In genomic region chr11:90438069-90438468, GRCh38 we compare ENCODE assay signal across 22 cellular contexts.
"Had no signal": no experiment of that assay in that cellular context is flagged by ENCODE, and none has a peak within 500 bp of the region (broad histone marks: within the 10 kb centered on the region; RNA-seq: fewer than 3 reads in every experiment).

No MANE protein-coding gene starts in this region.

- H3K27ac ChIP-seq: breast epithelium, gastrocnemius medialis, left ventricle myocardium inferior, right lobe of liver, tibial nerve, VCaP had no signal

- H3K4me3 Mint-ChIP-seq: activated CD4-positive, alpha-beta memory T cell treated with anti-CD3 and anti-CD28 coated beads, Interleukin-2, amount 10 ng/mL, durations not matched to agents 7 days and 5 days; activated CD4-positive, alpha-beta T cell treated with anti-CD3 and anti-CD28 coated beads, Interleukin-2, amount 10 ng/mL, durations not matched to agents 7 days and 5 days; activated T-cell treated with anti-CD3 and anti-CD28 coated beads, Interleukin-2, amount 50 U/mL, for 4 hours; dendritic cell treated with granulocyte-macrophage colony-stimulating factor and Interleukin-4, amounts not matched to agents 40 ng/mL and 50 ng/mL, for 4 days; natural killer cell treated with Interleukin-12 subunit alpha and Interleukin-12 subunit beta and Interleukin-15 and Interleukin-18, amount 100 ng/mL, for 72 hours had no signal

- H3K4me3 ChIP-seq: breast epithelium, gastrocnemius medialis, left ventricle myocardium inferior, lung, mucosa of descending colon, right lobe of liver, tibial nerve had no signal

- H3K27ac Mint-ChIP-seq: activated CD4-positive, alpha-beta memory T cell treated with anti-CD3 and anti-CD28 coated beads, Interleukin-2, amount 10 ng/mL, durations not matched to agents 7 days and 5 days; activated CD4-positive, alpha-beta T cell treated with anti-CD3 and anti-CD28 coated beads, Interleukin-2, amount 10 ng/mL, durations not matched to agents 7 days and 5 days; activated naive CD4-positive, alpha-beta T cell treated with anti-CD3 and anti-CD28 coated beads, Interleukin-2, amount 50 U/mL, for 72 hours; activated T-helper 2 cell treated with anti-CD3 and anti-CD28 coated beads, Interferon-gamma antibody, Interleukin-2, Interleukin-4, amounts not matched to agents 10 μg/mL and 5 μg/mL and 100 μg/mL, durations not matched to agents 14 hours and 24 hours and 36 hours; dendritic cell treated with granulocyte-macrophage colony-stimulating factor and Interleukin-4, amounts not matched to agents 40 ng/mL and 50 ng/mL, for 4 days; natural killer cell treated with Interleukin-12 subunit alpha and Interleukin-12 subunit beta and Interleukin-15 and Interleukin-18, amount 100 ng/mL, for 72 hours had no signal

- H3K27me3 Mint-ChIP-seq: activated CD4-positive, alpha-beta memory T cell treated with anti-CD3 and anti-CD28 coated beads, Interleukin-2, amount 10 ng/mL, durations not matched to agents 7 days and 5 days; activated CD4-positive, alpha-beta T cell treated with anti-CD3 and anti-CD28 coated beads, Interleukin-2, amount 10 ng/mL, durations not matched to agents 7 days and 5 days; natural killer cell treated with Interleukin-12 subunit alpha and Interleukin-12 subunit beta and Interleukin-15 and Interleukin-18, amount 100 ng/mL, for 72 hours had no signal

- H3K9me3 Mint-ChIP-seq: activated CD4-positive, alpha-beta memory T cell treated with anti-CD3 and anti-CD28 coated beads, Interleukin-2, amount 10 ng/mL, durations not matched to agents 7 days and 5 days; activated CD4-positive, alpha-beta T cell treated with anti-CD3 and anti-CD28 coated beads, Interleukin-2, amount 10 ng/mL, durations not matched to agents 7 days and 5 days; activated naive CD4-positive, alpha-beta T cell treated with anti-CD3 and anti-CD28 coated beads, Interleukin-2, amount 50 U/mL, for 72 hours; activated T-cell treated with anti-CD3 and anti-CD28 coated beads, Interleukin-2, amount 50 U/mL, for 4 hours; activated T-helper 2 cell treated with anti-CD3 and anti-CD28 coated beads, Interferon-gamma antibody, Interleukin-2, Interleukin-4, amounts not matched to agents 10 μg/mL and 5 μg/mL and 100 μg/mL, durations not matched to agents 14 hours and 24 hours and 36 hours; dendritic cell treated with granulocyte-macrophage colony-stimulating factor and Interleukin-4, amounts not matched to agents 40 ng/mL and 50 ng/mL, for 4 days; natural killer cell treated with Interleukin-12 subunit alpha and Interleukin-12 subunit beta and Interleukin-15 and Interleukin-18, amount 100 ng/mL, for 72 hours had no signal

- H3K36me3 Mint-ChIP-seq: activated naive CD4-positive, alpha-beta T cell treated with anti-CD3 and anti-CD28 coated beads, Interleukin-2, amount 50 U/mL, for 72 hours; natural killer cell treated with Interleukin-12 subunit alpha and Interleukin-12 subunit beta and Interleukin-15 and Interleukin-18, amount 100 ng/mL, for 72 hours had no signal

- H3K4me1 Mint-ChIP-seq: activated CD4-positive, alpha-beta memory T cell treated with anti-CD3 and anti-CD28 coated beads, Interleukin-2, amount 10 ng/mL, durations not matched to agents 7 days and 5 days; activated CD4-positive, alpha-beta T cell treated with anti-CD3 and anti-CD28 coated beads, Interleukin-2, amount 10 ng/mL, durations not matched to agents 7 days and 5 days had no signal

- H3K4me1 ChIP-seq: breast epithelium, gastrocnemius medialis, right lobe of liver, tibial nerve had no signal

- H3K9me3 ChIP-seq: breast epithelium, gastrocnemius medialis, left ventricle myocardium inferior, mucosa of descending colon, right lobe of liver, tibial nerve had no signal

- H3K27me3 ChIP-seq: breast epithelium, gastrocnemius medialis, right lobe of liver, tibial nerve had no signal

- H3K36me3 ChIP-seq: breast epithelium, gastrocnemius medialis, left ventricle myocardium inferior, right lobe of liver, tibial nerve had no signal

- DNase-seq: activated CD4-positive, alpha-beta memory T cell treated with anti-CD3 and anti-CD28 coated beads, Interleukin-2, amount 10 ng/mL, durations not matched to agents 7 days and 5 days; activated CD4-positive, alpha-beta T cell treated with anti-CD3 and anti-CD28 coated beads, Interleukin-2, amount 10 ng/mL, durations not matched to agents 7 days and 5 days; activated CD8-positive, alpha-beta memory T cell treated with anti-CD3 and anti-CD28 coated beads, Interleukin-2, amount 50 U/mL, for 48 hours; activated T-cell treated with anti-CD3 and anti-CD28 coated beads, Interleukin-2, amount 50 U/mL, for 4 hours; central memory CD4-positive, alpha-beta T cell; erythroblast; gastrocnemius medialis; glutamatergic neuron; islet precursor cell; left ventricle myocardium inferior; mucosa of descending colon; right lobe of liver; stimulated activated CD4-positive, alpha-beta T cell treated with anti-CD3 and anti-CD28 coated beads, Interleukin-2, amount 100 ng/mL, for 48 hours; stimulated activated naive CD4-positive, alpha-beta T cell treated with Interleukin-2 at 50 U/mL for 16 hours had no signal
